ENCODE assay signal across 1 cellular context in the genomic region with DNA sequence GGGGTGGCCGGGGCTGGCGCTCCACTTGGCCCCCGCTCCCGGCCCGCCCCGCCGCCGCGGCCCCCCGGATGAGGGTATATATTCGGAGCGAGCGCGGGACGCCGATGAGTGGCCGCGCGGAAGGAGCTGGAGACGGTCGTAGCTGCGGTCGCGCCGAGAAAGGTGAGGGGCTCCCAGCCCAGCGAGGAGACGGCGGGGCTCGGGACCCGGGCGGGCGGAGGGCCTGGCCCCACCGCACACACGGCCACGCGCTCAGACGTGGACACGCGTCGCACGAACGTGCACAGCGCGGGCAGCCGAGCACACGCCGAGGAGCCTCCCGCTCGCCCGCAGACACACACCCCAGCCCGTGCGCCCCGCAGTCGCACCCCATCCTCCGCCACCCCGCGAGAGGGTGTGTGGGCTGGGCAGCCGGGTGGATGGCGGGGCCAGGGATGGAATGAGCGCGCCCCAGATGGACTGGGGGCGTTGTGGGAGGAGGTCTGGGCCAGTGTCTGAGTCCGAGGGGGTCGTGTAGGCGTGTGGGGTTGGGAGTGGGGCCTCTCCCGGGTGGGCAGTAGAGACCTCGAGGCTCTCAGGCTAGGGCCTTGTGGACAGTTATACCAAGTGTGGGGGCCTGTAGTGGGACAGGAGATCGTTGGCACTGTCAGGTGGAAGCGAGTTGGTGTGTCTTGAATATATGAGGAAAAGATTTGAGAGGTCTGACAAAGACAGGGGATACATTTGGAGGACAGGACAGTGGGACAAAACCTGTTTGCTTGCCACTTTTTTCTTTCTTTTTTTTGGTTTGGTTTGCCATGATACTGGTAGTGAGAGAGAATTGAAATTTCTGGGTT.
TF ChIP-seq lines count a peak whose summit lies in the region.

Gene UAP1, plus strand, starts transcription at position 107 of the 836 bp plus-strand sequence. CDS start 4,347 bp downstream, outside the sequence.

TF ChIP-seq in HepG2, 621 proteins besides CTCF, POLR2A, EP300 and RAD21 (continued from another document and continues in another):
- TF ChIP-seq ZNF646 (CRISPR knock-in tag; IDR thresholded peaks at IDR 0.05) (peak; percentile 63; the same call in 1 of the 2 replicates), TRAFD1 (CRISPR knock-in tag; IDR thresholded peaks at IDR 0.05; ENCODE audit: borderline replicate concordance) (no peak), ZFP36 (IDR thresholded peaks at IDR 0.05; ENCODE audit: borderline replicate concordance, low read depth, low read length, partially characterized antibody) (no peak), GLI4 (CRISPR knock-in tag; IDR thresholded peaks at IDR 0.05; ENCODE audit: borderline replicate concordance) (no peak), ZNF773 (CRISPR knock-in tag; IDR thresholded peaks at IDR 0.05; ENCODE audit: borderline replicate concordance) (no peak), RBM39 (IDR thresholded peaks at IDR 0.05; ENCODE audit: low read depth, low read length, poor library complexity, severe bottlenecking) (no peak), NFIC (IDR thresholded peaks at IDR 0.05; ENCODE audit: low read length) (no peak), THAP11 (CRISPR knock-in tag; IDR thresholded peaks at IDR 0.05) (no peak), TCF7L2 (IDR thresholded peaks at IDR 0.05; ENCODE audit: low read depth, low read length) (no peak), SPEN (CRISPR knock-in tag; IDR thresholded peaks at IDR 0.05; ENCODE audit: low read depth) (peak; percentile 22; the same call in 1 of the 2 replicates), MIER2 (CRISPR knock-in tag; IDR thresholded peaks at IDR 0.05) (no peak), ZNF432 (CRISPR knock-in tag; IDR thresholded peaks at IDR 0.05; ENCODE audit: borderline replicate concordance) (no peak), ZFX (CRISPR knock-in tag; IDR thresholded peaks at IDR 0.05; ENCODE audit: low read depth) (peak; percentile 64), ZNF468 (CRISPR knock-in tag; IDR thresholded peaks at IDR 0.05) (no peak), TCF12 (IDR thresholded peaks at IDR 0.05) (no peak), TCF12 (CRISPR knock-in tag; IDR thresholded peaks at IDR 0.05) (peak; percentile 77; the same call in 1 of the 2 replicates), ZNF850 (CRISPR knock-in tag; conservative IDR thresholded peaks at IDR 0.05) (0 out of 2 replicates have a peak, but pooled peaks have one; percentile 50), ZNF225 (CRISPR knock-in tag; IDR thresholded peaks at IDR 0.05) (peak; percentile 70; the same call in 1 of the 2 replicates), GATAD2A (CRISPR knock-in tag; IDR thresholded peaks at IDR 0.05) (no peak; the same call in 1 of the 2 replicates)
- TF ChIP-seq, protein P1, sequence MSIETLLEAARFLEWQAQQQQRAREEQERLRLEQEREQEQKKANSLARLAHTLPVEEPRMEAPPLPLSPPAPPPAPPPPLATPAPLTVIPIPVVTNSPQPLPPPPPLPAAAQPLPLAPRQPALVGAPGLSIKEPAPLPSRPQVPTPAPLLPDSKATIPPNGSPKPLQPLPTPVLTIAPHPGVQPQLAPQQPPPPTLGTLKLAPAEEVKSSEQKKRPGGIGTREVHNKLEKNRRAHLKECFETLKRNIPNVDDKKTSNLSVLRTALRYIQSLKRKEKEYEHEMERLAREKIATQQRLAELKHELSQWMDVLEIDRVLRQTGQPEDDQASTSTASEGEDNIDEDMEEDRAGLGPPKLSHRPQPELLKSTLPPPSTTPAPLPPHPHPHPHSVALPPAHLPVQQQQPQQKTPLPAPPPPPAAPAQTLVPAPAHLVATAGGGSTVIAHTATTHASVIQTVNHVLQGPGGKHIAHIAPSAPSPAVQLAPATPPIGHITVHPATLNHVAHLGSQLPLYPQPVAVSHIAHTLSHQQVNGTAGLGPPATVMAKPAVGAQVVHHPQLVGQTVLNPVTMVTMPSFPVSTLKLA (IDR thresholded peaks at IDR 0.05) = no peak
- TF ChIP-seq, protein P2, sequence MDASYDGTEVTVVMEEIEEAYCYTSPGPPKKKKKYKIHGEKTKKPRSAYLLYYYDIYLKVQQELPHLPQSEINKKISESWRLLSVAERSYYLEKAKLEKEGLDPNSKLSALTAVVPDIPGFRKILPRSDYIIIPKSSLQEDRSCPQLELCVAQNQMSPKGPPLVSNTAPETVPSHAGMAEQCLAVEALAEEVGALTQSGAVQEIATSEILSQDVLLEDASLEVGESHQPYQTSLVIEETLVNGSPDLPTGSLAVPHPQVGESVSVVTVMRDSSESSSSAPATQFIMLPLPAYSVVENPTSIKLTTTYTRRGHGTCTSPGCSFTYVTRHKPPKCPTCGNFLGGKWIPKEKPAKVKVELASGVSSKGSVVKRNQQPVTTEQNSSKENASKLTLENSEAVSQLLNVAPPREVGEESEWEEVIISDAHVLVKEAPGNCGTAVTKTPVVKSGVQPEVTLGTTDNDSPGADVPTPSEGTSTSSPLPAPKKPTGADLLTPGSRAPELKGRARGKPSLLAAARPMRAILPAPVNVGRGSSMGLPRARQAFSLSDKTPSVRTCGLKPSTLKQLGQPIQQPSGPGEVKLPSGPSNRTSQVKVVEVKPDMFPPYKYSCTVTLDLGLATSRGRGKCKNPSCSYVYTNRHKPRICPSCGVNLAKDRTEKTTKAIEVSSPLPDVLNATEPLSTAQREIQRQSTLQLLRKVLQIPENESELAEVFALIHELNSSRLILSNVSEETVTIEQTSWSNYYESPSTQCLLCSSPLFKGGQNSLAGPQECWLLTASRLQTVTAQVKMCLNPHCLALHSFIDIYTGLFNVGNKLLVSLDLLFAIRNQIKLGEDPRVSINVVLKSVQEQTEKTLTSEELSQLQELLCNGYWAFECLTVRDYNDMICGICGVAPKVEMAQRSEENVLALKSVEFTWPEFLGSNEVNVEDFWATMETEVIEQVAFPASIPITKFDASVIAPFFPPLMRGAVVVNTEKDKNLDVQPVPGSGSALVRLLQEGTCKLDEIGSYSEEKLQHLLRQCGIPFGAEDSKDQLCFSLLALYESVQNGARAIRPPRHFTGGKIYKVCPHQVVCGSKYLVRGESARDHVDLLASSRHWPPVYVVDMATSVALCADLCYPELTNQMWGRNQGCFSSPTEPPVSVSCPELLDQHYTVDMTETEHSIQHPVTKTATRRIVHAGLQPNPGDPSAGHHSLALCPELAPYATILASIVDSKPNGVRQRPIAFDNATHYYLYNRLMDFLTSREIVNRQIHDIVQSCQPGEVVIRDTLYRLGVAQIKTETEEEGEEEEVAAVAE (CRISPR knock-in tag; IDR thresholded peaks at IDR 0.05; ENCODE audit: borderline replicate concordance) = no peak
- TF ChIP-seq, protein P3, sequence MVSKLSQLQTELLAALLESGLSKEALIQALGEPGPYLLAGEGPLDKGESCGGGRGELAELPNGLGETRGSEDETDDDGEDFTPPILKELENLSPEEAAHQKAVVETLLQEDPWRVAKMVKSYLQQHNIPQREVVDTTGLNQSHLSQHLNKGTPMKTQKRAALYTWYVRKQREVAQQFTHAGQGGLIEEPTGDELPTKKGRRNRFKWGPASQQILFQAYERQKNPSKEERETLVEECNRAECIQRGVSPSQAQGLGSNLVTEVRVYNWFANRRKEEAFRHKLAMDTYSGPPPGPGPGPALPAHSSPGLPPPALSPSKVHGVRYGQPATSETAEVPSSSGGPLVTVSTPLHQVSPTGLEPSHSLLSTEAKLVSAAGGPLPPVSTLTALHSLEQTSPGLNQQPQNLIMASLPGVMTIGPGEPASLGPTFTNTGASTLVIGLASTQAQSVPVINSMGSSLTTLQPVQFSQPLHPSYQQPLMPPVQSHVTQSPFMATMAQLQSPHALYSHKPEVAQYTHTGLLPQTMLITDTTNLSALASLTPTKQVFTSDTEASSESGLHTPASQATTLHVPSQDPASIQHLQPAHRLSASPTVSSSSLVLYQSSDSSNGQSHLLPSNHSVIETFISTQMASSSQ (IDR thresholded peaks at IDR 0.05; ENCODE audit: low read depth) = no peak
- TF ChIP-seq, protein P3 (CRISPR knock-in tag; IDR thresholded peaks at IDR 0.05; ENCODE audit: borderline replicate concordance) = no peak
- TF ChIP-seq, protein P4, sequence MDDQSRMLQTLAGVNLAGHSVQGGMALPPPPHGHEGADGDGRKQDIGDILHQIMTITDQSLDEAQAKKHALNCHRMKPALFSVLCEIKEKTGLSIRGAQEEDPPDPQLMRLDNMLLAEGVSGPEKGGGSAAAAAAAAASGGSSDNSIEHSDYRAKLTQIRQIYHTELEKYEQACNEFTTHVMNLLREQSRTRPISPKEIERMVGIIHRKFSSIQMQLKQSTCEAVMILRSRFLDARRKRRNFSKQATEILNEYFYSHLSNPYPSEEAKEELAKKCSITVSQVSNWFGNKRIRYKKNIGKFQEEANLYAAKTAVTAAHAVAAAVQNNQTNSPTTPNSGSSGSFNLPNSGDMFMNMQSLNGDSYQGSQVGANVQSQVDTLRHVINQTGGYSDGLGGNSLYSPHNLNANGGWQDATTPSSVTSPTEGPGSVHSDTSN (CRISPR knock-in tag; IDR thresholded peaks at IDR 0.05; ENCODE audit: borderline replicate concordance) = no peak
- TF ChIP-seq, protein P5, sequence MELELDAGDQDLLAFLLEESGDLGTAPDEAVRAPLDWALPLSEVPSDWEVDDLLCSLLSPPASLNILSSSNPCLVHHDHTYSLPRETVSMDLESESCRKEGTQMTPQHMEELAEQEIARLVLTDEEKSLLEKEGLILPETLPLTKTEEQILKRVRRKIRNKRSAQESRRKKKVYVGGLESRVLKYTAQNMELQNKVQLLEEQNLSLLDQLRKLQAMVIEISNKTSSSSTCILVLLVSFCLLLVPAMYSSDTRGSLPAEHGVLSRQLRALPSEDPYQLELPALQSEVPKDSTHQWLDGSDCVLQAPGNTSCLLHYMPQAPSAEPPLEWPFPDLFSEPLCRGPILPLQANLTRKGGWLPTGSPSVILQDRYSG (CRISPR knock-in tag; IDR thresholded peaks at IDR 0.05) = 0 out of 2 replicates have a peak, but pooled peaks have one; percentile 7
- TF ChIP-seq, protein P6, sequence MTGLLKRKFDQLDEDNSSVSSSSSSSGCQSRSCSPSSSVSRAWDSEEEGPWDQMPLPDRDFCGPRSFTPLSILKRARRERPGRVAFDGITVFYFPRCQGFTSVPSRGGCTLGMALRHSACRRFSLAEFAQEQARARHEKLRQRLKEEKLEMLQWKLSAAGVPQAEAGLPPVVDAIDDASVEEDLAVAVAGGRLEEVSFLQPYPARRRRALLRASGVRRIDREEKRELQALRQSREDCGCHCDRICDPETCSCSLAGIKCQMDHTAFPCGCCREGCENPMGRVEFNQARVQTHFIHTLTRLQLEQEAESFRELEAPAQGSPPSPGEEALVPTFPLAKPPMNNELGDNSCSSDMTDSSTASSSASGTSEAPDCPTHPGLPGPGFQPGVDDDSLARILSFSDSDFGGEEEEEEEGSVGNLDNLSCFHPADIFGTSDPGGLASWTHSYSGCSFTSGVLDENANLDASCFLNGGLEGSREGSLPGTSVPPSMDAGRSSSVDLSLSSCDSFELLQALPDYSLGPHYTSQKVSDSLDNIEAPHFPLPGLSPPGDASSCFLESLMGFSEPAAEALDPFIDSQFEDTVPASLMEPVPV (CRISPR knock-in tag; IDR thresholded peaks at IDR 0.05) = peak; percentile 66; the same call in 1 of the 2 replicates
